ENCODE assay signal across 8 cellular contexts in genomic region chr19:10270616-10271394, GRCh38. TPM values are rescaled to one million over a fixed set of nuclear protein-coding genes. Genes with fewer than 3 reads are reported as not detected.
DNase-seq lines count a peak whose midpoint lies in the region; ATAC-seq and TF ChIP-seq lines count a peak whose summit lies in the region.

Gene ICAM1, plus strand, starts transcription at chr19:10271120. Its CDS starts 40 bp downstream, at chr19:10271160.

- H3K4me1 Mint-ChIP-seq in neural progenitor cell, result no peaks in the 10 kb centered on the region

- peak in 1 of 2 donors; percentile 87 for TF ChIP-seq EP300 in tibial nerve (IDR thresholded peaks at IDR 0.05)

- no peaks in the 10 kb centered on the region for H3K9me3 Mint-ChIP-seq in neural progenitor cell

- no peaks in the 10 kb centered on the region for H3K79me2 ChIP-seq in neural progenitor cell (ENCODE audit: low read depth)

- peak within 1 kb of the TSS; percentile 35 for H3K4me3 Mint-ChIP-seq in neural progenitor cell

- H3K36me3 ChIP-seq in Peyer's patch (no peaks in the 10 kb centered on the region), neural progenitor cell (no peaks in the 10 kb centered on the region), tibial nerve (peaks cover 0 to 14% (median 0%) of the 10 kb centered on the region in 3 donors)

- TF ChIP-seq CTCF in Peyer's patch (IDR thresholded peaks at IDR 0.05) (peak in 5 of 6 experiments; percentile 18 to 35 (median 28)), neural progenitor cell (IDR thresholded peaks at IDR 0.05) (no peak), tibial nerve (IDR thresholded peaks at IDR 0.05) (peak in 3 of 5 experiments; percentile 11 to 47 (median 32))

- H3K27me3 ChIP-seq in Peyer's patch (no peaks in the 10 kb centered on the region), neural progenitor cell (peaks cover 61% of the 10 kb centered on the region), tibial nerve (peaks cover 0 to 13% of the 10 kb centered on the region in 2 donors)

- H3K4me3 ChIP-seq in Peyer's patch, result peak within 1 kb of the TSS; percentile 39 to 56 (median 54)
- peak within 1 kb of the TSS; percentile 34 for H3K4me3 ChIP-seq in neural progenitor cell
- H3K4me3 ChIP-seq in tibial nerve, result peak within 1 kb of the TSS; percentile 17 to 59 (median 50)

- H3K4me2 ChIP-seq in neural progenitor cell, result peak within 1 kb of the TSS; percentile 64

- no peaks in the 10 kb centered on the region for H3K9me3 ChIP-seq in Peyer's patch
- H3K9me3 ChIP-seq in neural progenitor cell (ENCODE audit: low read depth), result no peaks in the 10 kb centered on the region
- H3K9me3 ChIP-seq in tibial nerve, result no peaks in the 10 kb centered on the region

- H3K27ac Mint-ChIP-seq in neural progenitor cell, result no peak within 1 kb of the TSS

- H3K4me1 ChIP-seq in Peyer's patch, result peaks cover 0 to 15% (median 3%) of the 10 kb centered on the region in 4 donors
- no peaks in the 10 kb centered on the region for H3K4me1 ChIP-seq in neural progenitor cell
- H3K4me1 ChIP-seq in tibial nerve, result peaks cover 0 to 35% (median 13%) of the 10 kb centered on the region in 4 donors

- H3K36me3 Mint-ChIP-seq in neural progenitor cell, result no peaks in the 10 kb centered on the region

- TF ChIP-seq POLR2A in Peyer's patch (IDR thresholded peaks at IDR 0.05), result peak; percentile 42 to 62
- peak in 1 of 2 donors; percentile 49 for TF ChIP-seq POLR2A in tibial nerve (IDR thresholded peaks at IDR 0.05)

- no peak within 1 kb of the TSS for H3K9ac ChIP-seq in neural progenitor cell

- H4K20me1 ChIP-seq in neural progenitor cell (ENCODE audit: low read depth), result no peaks in the 10 kb centered on the region

- H3K27ac ChIP-seq in Peyer's patch (peak within 1 kb of the TSS; percentile 82 to 95 (median 88)), neural progenitor cell (no peak within 1 kb of the TSS), tibial nerve (peak within 1 kb of the TSS; percentile 37 to 87 (median 85))

- peaks cover 18% of the 10 kb centered on the region for H3F3A ChIP-seq in neural progenitor cell (ENCODE audit: low read depth)

- DNase-seq in Peyer's patch (peak; percentile 75 to 94 (median 86)), fibroblast of peridontal ligament (ENCODE audit: extremely low read depth) (peak; percentile 42), neural progenitor cell (ENCODE audit: low spot score) (peak; percentile 71), tibial nerve (ENCODE audit: low spot score in 2 of 2) (peak; percentile 50 to 69), NCI-H1694 treated with DMSO at 0.1 percent for 48 hours (lab: John Stamatoyannopoulos, UW) (no peak)
- peak; percentile 86 to 89 for DNase-seq in activated T-cell treated with anti-CD3 and anti-CD28 coated beads, Interleukin-2, amount 50 U/mL, for 48 hours

- peaks cover 34% of the 10 kb centered on the region for H3K27me3 Mint-ChIP-seq in neural progenitor cell (ENCODE audit: insufficient read depth, low read depth)

- peak within 1 kb of the TSS; percentile 74 for H2AFZ ChIP-seq in neural progenitor cell (replicated peaks)

- 4 to 7% methylated on average over 31 to 47 of the region's 51 CpGs for WGBS in tibial nerve, 2 donors

- ATAC-seq in GM18511 (IDR thresholded peaks at IDR 0.05; ENCODE audit: unreplicated experiment) (peak; percentile 68), HG02938 (IDR thresholded peaks at IDR 0.05; ENCODE audit: unreplicated experiment) (peak; percentile 37)

RNA-seq across cellular contexts. Expression of gene ICAM1, which starts in this region (rescaled TPM):
- total RNA-seq in Peyer's patch, result 10 to 100 TPM in 2 of 4 donors, 1 to 10 TPM in 2; 2.6 to 62.7 (median 12.7) TPM
- 0.40 and 0.80 TPM in 2 replicates for total RNA-seq in neural progenitor cell (ENCODE audit: low replicate concordance)
- 10 to 100 TPM; 14.7 to 50.1 (median 43.1) TPM for total RNA-seq in tibial nerve

Comparison
In these comparisons a context has a peak if more than half of its experiments do, and no peak if none do; other contexts are left out.
1. Peak in DNase-seq, H3K4me3 ChIP-seq and H3K4me2 ChIP-seq in neural progenitor cell; RNA of the gene not detected or under 1 TPM.